1 cellular context compared by ENCODE assay signal in the genomic region with DNA sequence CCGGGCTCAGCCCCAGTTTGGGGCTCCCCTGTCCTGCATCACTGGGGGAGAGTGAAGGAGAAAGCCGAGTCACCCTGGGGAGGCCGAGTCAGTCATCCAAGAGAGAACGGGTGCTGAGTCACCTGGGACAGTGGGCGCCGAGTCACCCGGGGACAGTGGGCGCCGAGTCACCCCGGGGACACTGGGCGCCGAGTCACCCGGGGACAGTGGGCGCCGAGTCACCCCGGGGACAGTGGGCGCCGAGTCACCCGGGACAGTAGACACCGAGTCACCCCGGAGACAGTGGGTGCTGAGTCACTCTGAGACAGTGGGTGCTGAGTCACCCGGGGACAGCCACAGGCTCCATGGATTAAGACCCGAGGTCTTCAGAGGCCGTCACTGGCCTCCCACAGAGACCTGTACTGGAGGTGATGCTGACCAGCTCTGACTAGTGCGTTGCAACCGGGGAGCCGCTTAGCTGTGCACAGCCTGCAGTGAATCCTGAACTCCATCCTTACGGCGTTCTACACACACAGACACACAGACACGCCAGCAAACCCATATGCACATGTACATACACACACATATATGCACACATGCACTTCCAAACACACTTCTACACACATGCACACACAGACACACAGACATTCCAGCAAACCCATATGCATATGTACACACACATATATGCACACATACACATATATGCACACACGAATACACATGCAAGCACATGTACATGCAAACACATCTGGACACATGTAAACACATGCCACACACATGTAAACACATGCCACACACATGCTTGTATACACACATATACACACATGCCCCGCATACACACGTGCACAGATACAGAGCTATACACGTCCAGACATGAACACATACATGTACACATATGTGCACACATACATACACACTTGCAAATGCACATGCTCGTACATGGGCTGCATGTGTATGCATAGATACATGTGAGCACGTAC.
TF ChIP-seq lines count a peak whose summit lies in the region.

No MANE protein-coding gene starts in this region.

TF ChIP-seq in H1, 55 proteins besides CTCF, POLR2A, EP300 and RAD21 (continued from another document):
- TF ChIP-seq, protein P1, sequence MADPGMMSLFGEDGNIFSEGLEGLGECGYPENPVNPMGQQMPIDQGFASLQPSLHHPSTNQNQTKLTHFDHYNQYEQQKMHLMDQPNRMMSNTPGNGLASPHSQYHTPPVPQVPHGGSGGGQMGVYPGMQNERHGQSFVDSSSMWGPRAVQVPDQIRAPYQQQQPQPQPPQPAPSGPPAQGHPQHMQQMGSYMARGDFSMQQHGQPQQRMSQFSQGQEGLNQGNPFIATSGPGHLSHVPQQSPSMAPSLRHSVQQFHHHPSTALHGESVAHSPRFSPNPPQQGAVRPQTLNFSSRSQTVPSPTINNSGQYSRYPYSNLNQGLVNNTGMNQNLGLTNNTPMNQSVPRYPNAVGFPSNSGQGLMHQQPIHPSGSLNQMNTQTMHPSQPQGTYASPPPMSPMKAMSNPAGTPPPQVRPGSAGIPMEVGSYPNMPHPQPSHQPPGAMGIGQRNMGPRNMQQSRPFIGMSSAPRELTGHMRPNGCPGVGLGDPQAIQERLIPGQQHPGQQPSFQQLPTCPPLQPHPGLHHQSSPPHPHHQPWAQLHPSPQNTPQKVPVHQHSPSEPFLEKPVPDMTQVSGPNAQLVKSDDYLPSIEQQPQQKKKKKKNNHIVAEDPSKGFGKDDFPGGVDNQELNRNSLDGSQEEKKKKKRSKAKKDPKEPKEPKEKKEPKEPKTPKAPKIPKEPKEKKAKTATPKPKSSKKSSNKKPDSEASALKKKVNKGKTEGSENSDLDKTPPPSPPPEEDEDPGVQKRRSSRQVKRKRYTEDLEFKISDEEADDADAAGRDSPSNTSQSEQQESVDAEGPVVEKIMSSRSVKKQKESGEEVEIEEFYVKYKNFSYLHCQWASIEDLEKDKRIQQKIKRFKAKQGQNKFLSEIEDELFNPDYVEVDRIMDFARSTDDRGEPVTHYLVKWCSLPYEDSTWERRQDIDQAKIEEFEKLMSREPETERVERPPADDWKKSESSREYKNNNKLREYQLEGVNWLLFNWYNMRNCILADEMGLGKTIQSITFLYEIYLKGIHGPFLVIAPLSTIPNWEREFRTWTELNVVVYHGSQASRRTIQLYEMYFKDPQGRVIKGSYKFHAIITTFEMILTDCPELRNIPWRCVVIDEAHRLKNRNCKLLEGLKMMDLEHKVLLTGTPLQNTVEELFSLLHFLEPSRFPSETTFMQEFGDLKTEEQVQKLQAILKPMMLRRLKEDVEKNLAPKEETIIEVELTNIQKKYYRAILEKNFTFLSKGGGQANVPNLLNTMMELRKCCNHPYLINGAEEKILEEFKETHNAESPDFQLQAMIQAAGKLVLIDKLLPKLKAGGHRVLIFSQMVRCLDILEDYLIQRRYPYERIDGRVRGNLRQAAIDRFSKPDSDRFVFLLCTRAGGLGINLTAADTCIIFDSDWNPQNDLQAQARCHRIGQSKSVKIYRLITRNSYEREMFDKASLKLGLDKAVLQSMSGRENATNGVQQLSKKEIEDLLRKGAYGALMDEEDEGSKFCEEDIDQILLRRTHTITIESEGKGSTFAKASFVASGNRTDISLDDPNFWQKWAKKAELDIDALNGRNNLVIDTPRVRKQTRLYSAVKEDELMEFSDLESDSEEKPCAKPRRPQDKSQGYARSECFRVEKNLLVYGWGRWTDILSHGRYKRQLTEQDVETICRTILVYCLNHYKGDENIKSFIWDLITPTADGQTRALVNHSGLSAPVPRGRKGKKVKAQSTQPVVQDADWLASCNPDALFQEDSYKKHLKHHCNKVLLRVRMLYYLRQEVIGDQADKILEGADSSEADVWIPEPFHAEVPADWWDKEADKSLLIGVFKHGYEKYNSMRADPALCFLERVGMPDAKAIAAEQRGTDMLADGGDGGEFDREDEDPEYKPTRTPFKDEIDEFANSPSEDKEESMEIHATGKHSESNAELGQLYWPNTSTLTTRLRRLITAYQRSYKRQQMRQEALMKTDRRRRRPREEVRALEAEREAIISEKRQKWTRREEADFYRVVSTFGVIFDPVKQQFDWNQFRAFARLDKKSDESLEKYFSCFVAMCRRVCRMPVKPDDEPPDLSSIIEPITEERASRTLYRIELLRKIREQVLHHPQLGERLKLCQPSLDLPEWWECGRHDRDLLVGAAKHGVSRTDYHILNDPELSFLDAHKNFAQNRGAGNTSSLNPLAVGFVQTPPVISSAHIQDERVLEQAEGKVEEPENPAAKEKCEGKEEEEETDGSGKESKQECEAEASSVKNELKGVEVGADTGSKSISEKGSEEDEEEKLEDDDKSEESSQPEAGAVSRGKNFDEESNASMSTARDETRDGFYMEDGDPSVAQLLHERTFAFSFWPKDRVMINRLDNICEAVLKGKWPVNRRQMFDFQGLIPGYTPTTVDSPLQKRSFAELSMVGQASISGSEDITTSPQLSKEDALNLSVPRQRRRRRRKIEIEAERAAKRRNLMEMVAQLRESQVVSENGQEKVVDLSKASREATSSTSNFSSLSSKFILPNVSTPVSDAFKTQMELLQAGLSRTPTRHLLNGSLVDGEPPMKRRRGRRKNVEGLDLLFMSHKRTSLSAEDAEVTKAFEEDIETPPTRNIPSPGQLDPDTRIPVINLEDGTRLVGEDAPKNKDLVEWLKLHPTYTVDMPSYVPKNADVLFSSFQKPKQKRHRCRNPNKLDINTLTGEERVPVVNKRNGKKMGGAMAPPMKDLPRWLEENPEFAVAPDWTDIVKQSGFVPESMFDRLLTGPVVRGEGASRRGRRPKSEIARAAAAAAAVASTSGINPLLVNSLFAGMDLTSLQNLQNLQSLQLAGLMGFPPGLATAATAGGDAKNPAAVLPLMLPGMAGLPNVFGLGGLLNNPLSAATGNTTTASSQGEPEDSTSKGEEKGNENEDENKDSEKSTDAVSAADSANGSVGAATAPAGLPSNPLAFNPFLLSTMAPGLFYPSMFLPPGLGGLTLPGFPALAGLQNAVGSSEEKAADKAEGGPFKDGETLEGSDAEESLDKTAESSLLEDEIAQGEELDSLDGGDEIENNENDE (IDR thresholded peaks at IDR 0.05; ENCODE audit: insufficient replicate concordance, low read length) = no peak
- no peak for TF ChIP-seq CHD1 (IDR thresholded peaks at IDR 0.05; ENCODE audit: low read depth, low read length)
